1 cellular context compared by ENCODE assay signal in genomic region chr12:47082963-47083621, GRCh38.
TF ChIP-seq lines count a peak whose summit lies in the region.

No MANE protein-coding gene starts in this region.

TF ChIP-seq in HEK293, 187 proteins besides CTCF, POLR2A, EP300 and RAD21 (continued from another document and continues in another):
- TF ChIP-seq ATF2 (tag by site-specific recombination; IDR thresholded peaks at IDR 0.05; ENCODE audit: low read depth): peak; percentile 72
- no peak for TF ChIP-seq PRDM1 (tag by site-specific recombination; IDR thresholded peaks at IDR 0.05)
- no peak for TF ChIP-seq ZNF701 (tag by site-specific recombination; IDR thresholded peaks at IDR 0.05)
- no peak for TF ChIP-seq ZBTB49 (tag by site-specific recombination; IDR thresholded peaks at IDR 0.05; ENCODE audit: low read depth)
- no peak for TF ChIP-seq ZNF623 (tag by site-specific recombination; IDR thresholded peaks at IDR 0.05)
- no peak for TF ChIP-seq ZNF560 (tag by site-specific recombination; IDR thresholded peaks at IDR 0.05; ENCODE audit: borderline replicate concordance)
- TF ChIP-seq HOXC10 (CRISPR knock-in tag; IDR thresholded peaks at IDR 0.05): no peak
- TF ChIP-seq ZBTB7A (tag by site-specific recombination; IDR thresholded peaks at IDR 0.05; ENCODE audit: low read depth): no peak
- no peak for TF ChIP-seq ZNF501 (tag by site-specific recombination; IDR thresholded peaks at IDR 0.05)
- no peak for TF ChIP-seq BCL11B (tag by site-specific recombination; IDR thresholded peaks at IDR 0.05; ENCODE audit: low read depth)
- no peak for TF ChIP-seq ZNF549 (tag by site-specific recombination; IDR thresholded peaks at IDR 0.05)
- no peak for TF ChIP-seq ZSCAN4 (tag by site-specific recombination; IDR thresholded peaks at IDR 0.05)
- no peak for TF ChIP-seq KLF7 (tag by site-specific recombination; IDR thresholded peaks at IDR 0.05; ENCODE audit: borderline replicate concordance)
- peak; percentile 63; the same call in 1 of the 2 replicates for TF ChIP-seq ZBTB48 (tag by site-specific recombination; IDR thresholded peaks at IDR 0.05)
- TF ChIP-seq ZNF660 (tag by site-specific recombination; IDR thresholded peaks at IDR 0.05): 0 out of 2 replicates have a peak, but pooled peaks have one; percentile 50
- TF ChIP-seq ZNF585B (tag by site-specific recombination; IDR thresholded peaks at IDR 0.05): no peak
- TF ChIP-seq ZNF677 (tag by site-specific recombination; IDR thresholded peaks at IDR 0.05): no peak
- TF ChIP-seq ZNF114 (tag by site-specific recombination; IDR thresholded peaks at IDR 0.05): no peak
- no peak for TF ChIP-seq ZNF670 (tag by site-specific recombination; IDR thresholded peaks at IDR 0.05; ENCODE audit: low read depth)
- TF ChIP-seq PRDM6 (tag by site-specific recombination; IDR thresholded peaks at IDR 0.05): peak; percentile 80
- TF ChIP-seq ZNF169 (tag by site-specific recombination; IDR thresholded peaks at IDR 0.05): no peak
- no peak for TF ChIP-seq SALL2 (tag by site-specific recombination; IDR thresholded peaks at IDR 0.05; ENCODE audit: borderline replicate concordance)
- TF ChIP-seq ZNF626 (tag by site-specific recombination; IDR thresholded peaks at IDR 0.05): no peak
- no peak for TF ChIP-seq KLF1 (tag by site-specific recombination; IDR thresholded peaks at IDR 0.05)
- no peak for TF ChIP-seq ZNF416 (tag by site-specific recombination; IDR thresholded peaks at IDR 0.05)
- no peak for TF ChIP-seq ZXDB (tag by site-specific recombination; IDR thresholded peaks at IDR 0.05)
- TF ChIP-seq ZNF16 (tag by site-specific recombination; IDR thresholded peaks at IDR 0.05; ENCODE audit: low read depth): no peak
- TF ChIP-seq ZNF248 (tag by site-specific recombination; IDR thresholded peaks at IDR 0.05): no peak
- peak; percentile 63; the same call in 1 of the 2 replicates for TF ChIP-seq ZNF24 (tag by site-specific recombination; IDR thresholded peaks at IDR 0.05)
- TF ChIP-seq PRDM10 (tag by site-specific recombination; IDR thresholded peaks at IDR 0.05): peak; percentile 77
- TF ChIP-seq KLF8 (tag by site-specific recombination; IDR thresholded peaks at IDR 0.05): no peak
- no peak for TF ChIP-seq ZNF302 (tag by site-specific recombination; IDR thresholded peaks at IDR 0.05; ENCODE audit: low read depth)
- TF ChIP-seq ZNF776 (tag by site-specific recombination; IDR thresholded peaks at IDR 0.05; ENCODE audit: borderline replicate concordance): no peak
- TF ChIP-seq ZSCAN23 (tag by site-specific recombination; IDR thresholded peaks at IDR 0.05): no peak
- TF ChIP-seq ZBTB26 (tag by site-specific recombination; optimal IDR thresholded peaks at IDR 0.05): no peak
- no peak for TF ChIP-seq ZSCAN5A (tag by site-specific recombination; IDR thresholded peaks at IDR 0.05)
- no peak for TF ChIP-seq YY1 (tag by site-specific recombination; IDR thresholded peaks at IDR 0.05)
- no peak for TF ChIP-seq GLIS2 (tag by site-specific recombination; IDR thresholded peaks at IDR 0.05)
- peak; percentile 51 for TF ChIP-seq OSR2 (tag by site-specific recombination; IDR thresholded peaks at IDR 0.05)
- 0 out of 2 replicates have a peak, but pooled peaks have one; percentile 57 for TF ChIP-seq ZBTB21 (tag by site-specific recombination; IDR thresholded peaks at IDR 0.05)
- TF ChIP-seq ZFP69B (tag by site-specific recombination; IDR thresholded peaks at IDR 0.05): no peak
- no peak for TF ChIP-seq ZNF146 (tag by site-specific recombination; IDR thresholded peaks at IDR 0.05)
- TF ChIP-seq ZNF518A (tag by site-specific recombination; conservative IDR thresholded peaks at IDR 0.05; ENCODE audit: low read depth): no peak
- TF ChIP-seq ZNF48 (tag by site-specific recombination; IDR thresholded peaks at IDR 0.05): no peak
